9 cellular contexts compared by ENCODE assay signal in genomic region chr2:67234443-67234842, GRCh38.
DNase-seq lines count a peak whose midpoint lies in the region; ATAC-seq and TF ChIP-seq lines count a peak whose summit lies in the region.
"Had no signal": no experiment of that assay in that cellular context is flagged by ENCODE, and none has a peak within 500 bp of the region (broad histone marks: within the 10 kb centered on the region; RNA-seq: fewer than 3 reads in every experiment).

No MANE protein-coding gene starts in this region.

- no peaks in the 10 kb centered on the region for H3K27me3 ChIP-seq in left lung

- H3K4me3 ChIP-seq in astrocyte of the cerebellum (ENCODE audit: low read depth, low read length) (no peak overlapping the region), left lung (no peak overlapping the region)

- no peaks in the 10 kb centered on the region for H3K9me3 ChIP-seq in left lung

- in situ Hi-C loops in KBM-7 (cut with MboI; ENCODE audit: low pct_unique_long_range_greater_than_20kb, low sequenced_read_pairs): no loop called here
- in situ Hi-C loops in astrocyte of the cerebellum (cut with HindIII; ENCODE audit: low sequenced_read_pairs): no loop called here

- ATAC-seq in left lung: peak; percentile 56
- ATAC-seq: Right ventricle myocardium inferior had no signal

- no peaks in the 10 kb centered on the region for H3K4me1 ChIP-seq in left lung

- H3K27ac ChIP-seq in C4-2B (no peak overlapping the region), left lung (no peak overlapping the region)

- TF ChIP-seq CTCF in C4-2B (conservative IDR thresholded peaks at IDR 0.05): peak; percentile 35
- TF ChIP-seq CTCF in astrocyte of the cerebellum (IDR thresholded peaks at IDR 0.05; ENCODE audit: low read depth, low read length, missing control alignments): peak; percentile 67
- TF ChIP-seq CTCF in left lung (IDR thresholded peaks at IDR 0.05): peak in 1 of 2 donors; percentile 33

- intact Hi-C loops in left lung (cut with DNase I): no loop called here

- no peaks in the 10 kb centered on the region for H3K36me3 ChIP-seq in left lung

- DNase-seq in KBM-7: peak; percentile 21
- DNase-seq in astrocyte of the cerebellum (ENCODE audit: low read depth): peak; percentile 18
- no peak for DNase-seq in left lung
- DNase-seq in NCI-H345 treated with DMSO at 0.1 percent for 48 hours (lab: John Stamatoyannopoulos, UW; ENCODE audit: unreplicated experiment): no peak
- DNase-seq in amniotic stem cell (lab: John Stamatoyannopoulos, UW): no peak
- DNase-seq in ecto neural progenitor cell (ENCODE audit: low spot score): no peak
- no peak for DNase-seq in activated CD4-positive, alpha-beta T cell treated with anti-CD3 and anti-CD28 coated beads, Interleukin-2, amount 50 U/mL, for 1 hour

Comparison
In these comparisons a context has a peak if more than half of its experiments do, and no peak if none do; other contexts are left out.
1. DNase-seq: peak in KBM-7 (single experiment) and astrocyte of the cerebellum (single experiment); none in left lung (0 of 2), NCI-H345 treated with DMSO at 0.1 percent for 48 hours (single experiment), amniotic stem cell (single experiment), ecto neural progenitor cell (single experiment) and activated CD4-positive, alpha-beta T cell treated with anti-CD3 and anti-CD28 coated beads, Interleukin-2, amount 50 U/mL, for 1 hour (single experiment).